In genomic region chr3:170909129-170909903, GRCh38 we compare ENCODE assay signal across 8 cellular contexts. TPM values are rescaled to one million over a fixed set of nuclear protein-coding genes. Genes with fewer than 3 reads are reported as not detected.
A peak's percentile ranks its signal among the peaks of the same experiment; 100 is the strongest.
DNase-seq lines count a peak whose midpoint lies in the region; ATAC-seq and TF ChIP-seq lines count a peak whose summit lies in the region.

No MANE protein-coding gene starts in this region.

- POLR2A ChIA-PET in AG04450 (lab: Yijun Ruan, JAX), result interaction anchor here (0.5 to 2.1 kb wide), 5 partner anchors 12 to 901 kb away, joined by 3 to 12 read pairs (median 3); partner anchors contain the start of genes PLD1 and RPL22L1
- POLR2A ChIA-PET in MCF 10A (lab: Yijun Ruan, JAX), result interaction anchor here (0.6 to 2.4 kb wide), 5 partner anchors 9 to 1651 kb away, joined by 3 to 10 read pairs (median 3); partner anchors contain the start of gene RPL22L1

- H3K4me1 ChIP-seq in mucosa of descending colon (ENCODE audit: low read depth), result no peaks in the 10 kb centered on the region

- no peaks in the 10 kb centered on the region for H3K27me3 ChIP-seq in AG04450 (ENCODE audit: control insufficient read depth, insufficient read depth, low read length)

- H3K27me3 Mint-ChIP-seq in MCF 10A (ENCODE audit: insufficient read depth, unreplicated experiment), result no peaks in the 10 kb centered on the region
- no peaks in the 10 kb centered on the region for H3K27me3 Mint-ChIP-seq in stimulated activated naive B cell treated with anti-CD40 and anti-IgM and Interleukin-4, amounts not matched to agents 10 μg/mL and 1 μg/mL and 100 μg/mL, for 72 hours

- TSS peak; percentile 85 for BruUV-seq in MCF 10A (replicated peaks; lab: Mats Ljungman, UMichigan)

- peaks cover 7% of the 10 kb centered on the region for H3K9me3 Mint-ChIP-seq in MCF 10A (ENCODE audit: unreplicated experiment)
- peaks cover 7 to 11% of the 10 kb centered on the region in 2 donors for H3K9me3 Mint-ChIP-seq in stimulated activated naive B cell treated with anti-CD40 and anti-IgM and Interleukin-4, amounts not matched to agents 10 μg/mL and 1 μg/mL and 100 μg/mL, for 72 hours

- peaks cover 10% of the 10 kb centered on the region for H3K9me3 ChIP-seq in AG04450 (ENCODE audit: control insufficient read depth, insufficient read depth, low read length)
- peaks cover 12% of the 10 kb centered on the region for H3K9me3 ChIP-seq in mucosa of descending colon

- intact Hi-C loops in MCF 10A (cut with micrococcal nuclease), result no loop called here
- intact Hi-C loops in mucosa of descending colon (cut with DNase I, micrococcal nuclease), result no loop called here

- peak overlapping the region; percentile 39 for H3K4me3 Mint-ChIP-seq in MCF 10A (ENCODE audit: unreplicated experiment)
- no peak overlapping the region for H3K4me3 Mint-ChIP-seq in stimulated activated naive B cell treated with anti-CD40 and anti-IgM and Interleukin-4, amounts not matched to agents 10 μg/mL and 1 μg/mL and 100 μg/mL, for 72 hours

- DNase-seq in AG04450 (ENCODE audit: low read depth, low spot score), result peak; percentile 89
- DNase-seq in HS-5 (ENCODE audit: low read depth), result peak; percentile 97
- peak; percentile 90 for DNase-seq in MCF 10A (ENCODE audit: unreplicated experiment)
- peak in 2 of 3 donors; percentile 8 to 42 for DNase-seq in mucosa of descending colon
- DNase-seq in mesenteric fat pad (ENCODE audit: low spot score), result no peak
- no peak for DNase-seq in NCI-H1048 (lab: John Stamatoyannopoulos, UW)
- no peak for DNase-seq in stimulated activated naive B cell treated with anti-CD40 and anti-IgM and Interleukin-4, amounts not matched to agents 10 μg/mL and 1 μg/mL and 100 μg/mL, for 72 hours

- ATAC-seq in mucosa of descending colon (no peak), HG03457 (IDR thresholded peaks at IDR 0.05; ENCODE audit: unreplicated experiment) (no peak)
- ATAC-seq in stimulated activated naive B cell treated with anti-CD40 and anti-IgM and Interleukin-4, amounts not matched to agents 10 μg/mL and 1 μg/mL and 100 μg/mL, for 72 hours (replicated peaks), result no peak

- peaks cover 5% of the 10 kb centered on the region for H3K4me1 Mint-ChIP-seq in MCF 10A (ENCODE audit: insufficient read depth, unreplicated experiment)
- peaks cover 2 to 10% of the 10 kb centered on the region in 2 donors for H3K4me1 Mint-ChIP-seq in stimulated activated naive B cell treated with anti-CD40 and anti-IgM and Interleukin-4, amounts not matched to agents 10 μg/mL and 1 μg/mL and 100 μg/mL, for 72 hours

- CTCF ChIA-PET in AG04450 (lab: Charles Lee), result interaction anchor here (0.6 kb wide), 1 partner anchor 614 kb away, joined by 7 read pairs; no protein-coding TSS in a partner anchor
- CTCF ChIA-PET in MCF 10A (lab: Yijun Ruan, JAX), result interaction anchor here (1.1 to 2.0 kb wide), 2 partner anchors 40 to 98 kb away, joined by 3 to 11 read pairs; partner anchors contain the start of gene RPL22L1

- no peaks in the 10 kb centered on the region for H3K36me3 ChIP-seq in mucosa of descending colon (ENCODE audit: low read depth)

- no peaks in the 10 kb centered on the region for H3K36me3 Mint-ChIP-seq in MCF 10A (ENCODE audit: insufficient read depth, unreplicated experiment)
- no peaks in the 10 kb centered on the region for H3K36me3 Mint-ChIP-seq in stimulated activated naive B cell treated with anti-CD40 and anti-IgM and Interleukin-4, amounts not matched to agents 10 μg/mL and 1 μg/mL and 100 μg/mL, for 72 hours

- peak overlapping the region; percentile 84 for H3K27ac ChIP-seq in AG04450 (ENCODE audit: low read depth, low read length)

- H3K4me3 ChIP-seq in AG04450 (ENCODE audit: low read depth, low read length) (no peak overlapping the region), mucosa of descending colon (no peak overlapping the region)

- H3K27ac Mint-ChIP-seq in MCF 10A (ENCODE audit: low read depth, unreplicated experiment), result no peak overlapping the region
- no peak overlapping the region for H3K27ac Mint-ChIP-seq in stimulated activated naive B cell treated with anti-CD40 and anti-IgM and Interleukin-4, amounts not matched to agents 10 μg/mL and 1 μg/mL and 100 μg/mL, for 72 hours

- TF ChIP-seq CTCF in AG04450 (IDR thresholded peaks at IDR 0.05; ENCODE audit: low read depth, low read length) (no peak), MCF 10A (IDR thresholded peaks at IDR 0.05; ENCODE audit: unreplicated experiment) (no peak), mucosa of descending colon (IDR thresholded peaks at IDR 0.05) (no peak)

RNA-seq across cellular contexts. Expression of gene EIF5A2, which starts 0.9 kb away (rescaled TPM):
- polyA plus RNA-seq in AG04450 (2011; rRNA removed), result 17.6 and 20.5 TPM in 2 replicates
- polyA minus RNA-seq in AG04450 (2011; rRNA and poly(A)+ RNA removed), result 12.2 and 19.4 TPM in 2 replicates
- 6.0 and 15.0 TPM in 2 replicates for total RNA-seq in MCF 10A (2022)
- total RNA-seq in mucosa of descending colon, result 10 to 100 TPM in 1 of 3 donors, 1 to 10 TPM in 2; 2.1 to 17.7 (median 4.8) TPM
- total RNA-seq in mesenteric fat pad, result 13.7 TPM

RNA-seq across cellular contexts. Expression of gene RPL22L1, which starts 39.3 kb away (rescaled TPM):
- 121 and 171 TPM in 2 replicates for polyA plus RNA-seq in AG04450 (2011; rRNA removed)
- 3.6 and 9.8 TPM in 2 replicates for polyA minus RNA-seq in AG04450 (2011; rRNA and poly(A)+ RNA removed)
- 205 and 409 TPM in 2 replicates for total RNA-seq in MCF 10A (2022)
- total RNA-seq in mucosa of descending colon, result 10 to 100 TPM; 20.9 to 31.4 (median 24.3) TPM
- 67.9 TPM for total RNA-seq in mesenteric fat pad

Comparison
In these comparisons a context has a peak if more than half of its experiments do, and no peak if none do; other contexts are left out.
1. DNase-seq: peak in AG04450 (single experiment), HS-5 (single experiment), MCF 10A (single experiment) and mucosa of descending colon (2 of 3); none in mesenteric fat pad (single experiment), NCI-H1048 (single experiment) and stimulated activated naive B cell treated with anti-CD40 and anti-IgM and Interleukin-4, amounts not matched to agents 10 μg/mL and 1 μg/mL and 100 μg/mL, for 72 hours (single experiment).